In genomic region chr4:123587983-123588494, GRCh38 we compare ENCODE assay signal across 8 cellular contexts.
A peak's percentile ranks its signal among the peaks of the same experiment; 100 is the strongest.
DNase-seq lines count a peak whose midpoint lies in the region; ATAC-seq, FAIRE-seq and TF ChIP-seq lines count a peak whose summit lies in the region.

No MANE protein-coding gene starts in this region.

- H3K4me3 ChIP-seq in fibroblast of pulmonary artery (replicated peaks; ENCODE audit: low read depth, low read length) (no peak overlapping the region), small intestine (ENCODE audit: low read depth in 1 of 2, low read length in 2 of 2) (no peak overlapping the region), OCI-LY7 (ENCODE audit: low read depth, low read length, poor library complexity, severe bottlenecking) (no peak overlapping the region)

- TF ChIP-seq CTCF in fibroblast of pulmonary artery (IDR thresholded peaks at IDR 0.05; ENCODE audit: low read length, missing control alignments) (no peak), OCI-LY7 (conservative IDR thresholded peaks at IDR 0.05; ENCODE audit: low read length) (no peak)

- no peak overlapping the region for H3K4me2 ChIP-seq in OCI-LY7 (ENCODE audit: low read length)

- CTCF ChIA-PET in OCI-LY7 (lab: Charles Lee; ENCODE audit: unreplicated experiment), result no interaction called here

- no TSS peak for BruUV-seq in OCI-LY7 (replicated peaks; lab: Mats Ljungman, UMichigan)

- H2AFZ ChIP-seq in OCI-LY7 (ENCODE audit: low read length), result no peak overlapping the region

- no peaks in the 10 kb centered on the region for H3K79me2 ChIP-seq in OCI-LY7 (ENCODE audit: insufficient read depth, low read depth, low read length)

- intact Hi-C loops in OCI-LY7 (cut with micrococcal nuclease; ENCODE audit: unreplicated experiment), result no loop called here

- 13 to 37% (median 24%) methylated on average over 8 of the region's 8 CpGs for WGBS in small intestine, 3 donors

- no peaks in the 10 kb centered on the region for H3K9me3 ChIP-seq in small intestine (ENCODE audit: control insufficient read depth, low read depth)
- no peaks in the 10 kb centered on the region for H3K9me3 ChIP-seq in OCI-LY7 (ENCODE audit: low read length)

- POLR2A ChIA-PET in OCI-LY7 (lab: Charles Lee), result no interaction called here

- ATAC-seq in HG02642 (IDR thresholded peaks at IDR 0.05; ENCODE audit: poor library complexity, unreplicated experiment), result peak; percentile 21

- H3K27ac ChIP-seq in small intestine (ENCODE audit: low read depth in 1 of 2, low read length in 1 of 2), result peak overlapping the region; percentile 30 to 81
- no peak overlapping the region for H3K27ac ChIP-seq in OCI-LY7 (ENCODE audit: low read depth, low read length, poor library complexity, severe bottlenecking)

- no peak for FAIRE-seq in small intestine (lab: Jason Lieb, UNC)

- no peaks in the 10 kb centered on the region for H4K20me1 ChIP-seq in OCI-LY7 (ENCODE audit: insufficient read depth, low read length)

- H3K27me3 ChIP-seq in small intestine (ENCODE audit: control insufficient read depth in 2 of 2, insufficient read depth in 2 of 2, low read length in 2 of 2), result no peaks in the 10 kb centered on the region

- H3K9me2 ChIP-seq in OCI-LY7 (ENCODE audit: insufficient read depth, low read length), result no peaks in the 10 kb centered on the region

- H3K4me1 ChIP-seq in small intestine (ENCODE audit: control insufficient read depth in 2 of 2, insufficient read depth in 1 of 2, low read depth in 1 of 2, low read length in 1 of 2), result peaks cover 3 to 5% of the 10 kb centered on the region in 2 donors
- H3K4me1 ChIP-seq in OCI-LY7 (ENCODE audit: insufficient read depth, low read length, poor library complexity, severe bottlenecking), result no peaks in the 10 kb centered on the region

- H3K36me3 ChIP-seq in small intestine (ENCODE audit: control insufficient read depth in 2 of 2, insufficient read depth in 2 of 2, low read length in 2 of 2) (no peaks in the 10 kb centered on the region), OCI-LY7 (ENCODE audit: insufficient read depth, low read length) (no peaks in the 10 kb centered on the region)

- peak; percentile 78 for DNase-seq in DMS153 (lab: John Stamatoyannopoulos, UW)
- DNase-seq in NOMO-1 treated with DMSO at 0.1 percent for 48 hours (lab: John Stamatoyannopoulos, UW; ENCODE audit: unreplicated experiment), result peak; percentile 47
- DNase-seq in fibroblast of pulmonary artery (ENCODE audit: low read depth), result peak; percentile 59
- DNase-seq in small intestine, result peak; percentile 92
- DNase-seq in OCI-LY7 (ENCODE audit: low spot score), result no peak
- DNase-seq in iPS-NIHi7 (ENCODE audit: extremely low spot score), result no peak
- DNase-seq in GM19238 (ENCODE audit: insufficient read length, low spot score), result no peak

Comparison
In these comparisons a context has a peak if more than half of its experiments do, and no peak if none do; other contexts are left out.
1. DNase-seq: peak in DMS153 (single experiment), NOMO-1 treated with DMSO at 0.1 percent for 48 hours (single experiment), fibroblast of pulmonary artery (single experiment) and small intestine (single experiment); none in OCI-LY7 (single experiment), iPS-NIHi7 (single experiment) and GM19238 (single experiment).